16 cellular contexts compared by ENCODE assay signal in genomic region chr12:121753844-121754264, GRCh38. TPM values are rescaled to one million over a fixed set of nuclear protein-coding genes. Genes with fewer than 3 reads are reported as not detected.
DNase-seq lines count a peak whose midpoint lies in the region; ATAC-seq and TF ChIP-seq lines count a peak whose summit lies in the region.
"Had no signal": no experiment of that assay in that cellular context is flagged by ENCODE, and none has a peak within 500 bp of the region (broad histone marks: within the 10 kb centered on the region; RNA-seq: fewer than 3 reads in every experiment).

No MANE protein-coding gene starts in this region.

- peak; percentile 54 for TF ChIP-seq POLR2A in right lobe of liver (IDR thresholded peaks at IDR 0.05)
- TF ChIP-seq POLR2A in stomach (IDR thresholded peaks at IDR 0.05), result no peak

- H3K4me1 Mint-ChIP-seq in stimulated activated naive B cell treated with anti-CD40 and anti-IgM and Interleukin-4, amounts not matched to agents 10 μg/mL and 1 μg/mL and 100 μg/mL, for 72 hours, result peaks cover 4 to 7% of the 10 kb centered on the region in 2 donors

- no peak for TF ChIP-seq EP300 in stomach (IDR thresholded peaks at IDR 0.05)

- no peaks in the 10 kb centered on the region for H3K27me3 Mint-ChIP-seq in stimulated activated naive B cell treated with anti-CD40 and anti-IgM and Interleukin-4, amounts not matched to agents 10 μg/mL and 1 μg/mL and 100 μg/mL, for 72 hours
- H3K27me3 Mint-ChIP-seq: activated CD8-positive, alpha-beta T cell treated with anti-CD3 and anti-CD28 coated beads for 36 hours had no signal

- no peaks in the 10 kb centered on the region for H3K36me3 ChIP-seq in MG63
- no peaks in the 10 kb centered on the region for H3K36me3 ChIP-seq in right lobe of liver
- peaks cover 0 to 55% (median 35%) of the 10 kb centered on the region in 4 donors for H3K36me3 ChIP-seq in stomach
- H3K36me3 ChIP-seq: neutrophil had no signal

- H3K4me3 ChIP-seq in MG63 (no peak overlapping the region), right lobe of liver (no peak overlapping the region), stomach (no peak overlapping the region)

- H3K9me3 ChIP-seq in MG63 (no peaks in the 10 kb centered on the region), right lobe of liver (no peaks in the 10 kb centered on the region), stomach (no peaks in the 10 kb centered on the region)
- H3K9me3 ChIP-seq: neutrophil had no signal

- no peaks in the 10 kb centered on the region for H3K27me3 ChIP-seq in MG63
- H3K27me3 ChIP-seq in right lobe of liver, result no peaks in the 10 kb centered on the region
- no peaks in the 10 kb centered on the region for H3K27me3 ChIP-seq in stomach
- H3K27me3 ChIP-seq: brain microvascular endothelial cell, neutrophil had no signal

- DNase-seq in MG63 (peak; percentile 67), foreskin melanocyte (peak; percentile 86), right lobe of liver (peak; percentile 84 to 97 (median 95)), stomach (peak; percentile 79), GDM1 (lab: John Stamatoyannopoulos, UW) (no peak), NAMALWA (ENCODE audit: low spot score) (no peak), NOMO-1 treated with DMSO at 0.1 percent for 48 hours (lab: John Stamatoyannopoulos, UW; ENCODE audit: unreplicated experiment) (no peak)
- DNase-seq in stimulated activated naive B cell treated with anti-CD40 and anti-IgM and Interleukin-4, amounts not matched to agents 10 μg/mL and 1 μg/mL and 100 μg/mL, for 72 hours, result no peak
- DNase-seq: activated CD8-positive, alpha-beta T cell treated with anti-CD3 and anti-CD28 coated beads for 36 hours; activated effector memory CD4-positive, alpha-beta T cell treated with Interleukin-2 at 50 U/mL for 16 hours; AML-193; brain microvascular endothelial cell; DMS53; NCI-H1694 treated with DMSO at 0.1 percent for 48 hours; SHP77 had no signal

- ATAC-seq in right lobe of liver, result peak; percentile 93 to 95 (median 94)
- no peak for ATAC-seq in stimulated activated naive B cell treated with anti-CD40 and anti-IgM and Interleukin-4, amounts not matched to agents 10 μg/mL and 1 μg/mL and 100 μg/mL, for 72 hours (replicated peaks)
- ATAC-seq: activated CD8-positive, alpha-beta T cell treated with anti-CD3 and anti-CD28 coated beads for 36 hours had no signal

- WGBS in right lobe of liver (ENCODE audit: insufficient coverage, low coverage, low lambda C conversion rate, missing lambda C conversion rate), result no CpG with 5 or more reads among the region's 12 CpGs
- WGBS in stomach, 5 donors, result 23 to 54% (median 41%) methylated on average over 9 to 12 of the region's 12 CpGs

- H3K9me3 Mint-ChIP-seq in stimulated activated naive B cell treated with anti-CD40 and anti-IgM and Interleukin-4, amounts not matched to agents 10 μg/mL and 1 μg/mL and 100 μg/mL, for 72 hours, result no peaks in the 10 kb centered on the region
- H3K9me3 Mint-ChIP-seq: activated CD8-positive, alpha-beta T cell treated with anti-CD3 and anti-CD28 coated beads for 36 hours had no signal

- H3K27ac ChIP-seq in right lobe of liver (peak overlapping the region in 2 of 3 donors; percentile 80 to 82), stomach (peak overlapping the region; percentile 2 to 66 (median 43))
- H3K27ac ChIP-seq: brain microvascular endothelial cell, neutrophil had no signal

- H3K4me3 Mint-ChIP-seq in stimulated activated naive B cell treated with anti-CD40 and anti-IgM and Interleukin-4, amounts not matched to agents 10 μg/mL and 1 μg/mL and 100 μg/mL, for 72 hours, result no peak overlapping the region
- H3K4me3 Mint-ChIP-seq: activated CD8-positive, alpha-beta T cell treated with anti-CD3 and anti-CD28 coated beads for 36 hours had no signal

- TF ChIP-seq CTCF in right lobe of liver (IDR thresholded peaks at IDR 0.05) (no peak), stomach (IDR thresholded peaks at IDR 0.05) (no peak)

- intact Hi-C loops in right lobe of liver (cut with DNase I) (no loop called here), stomach (cut with DNase I; ENCODE audit: low total_unique reads) (no loop called here)

- H3K36me3 Mint-ChIP-seq in stimulated activated naive B cell treated with anti-CD40 and anti-IgM and Interleukin-4, amounts not matched to agents 10 μg/mL and 1 μg/mL and 100 μg/mL, for 72 hours, result peaks cover 25 to 53% of the 10 kb centered on the region in 2 donors

- H3K4me1 ChIP-seq in right lobe of liver (peaks cover 0 to 17% (median 7%) of the 10 kb centered on the region in 4 donors), stomach (peaks cover 0 to 22% (median 12%) of the 10 kb centered on the region in 4 donors)

- no peak overlapping the region for H3K27ac Mint-ChIP-seq in stimulated activated naive B cell treated with anti-CD40 and anti-IgM and Interleukin-4, amounts not matched to agents 10 μg/mL and 1 μg/mL and 100 μg/mL, for 72 hours
- H3K27ac Mint-ChIP-seq: activated CD8-positive, alpha-beta T cell treated with anti-CD3 and anti-CD28 coated beads for 36 hours had no signal

RNA-seq across cellular contexts. Expression of gene RHOF, which starts 39.6 kb away (rescaled TPM):
- 0.20 and 6.3 TPM in 2 replicates for total RNA-seq in MG63 (2014; rRNA removed; shearing (Covaris generic); ENCODE audit: low replicate concordance)
- total RNA-seq in right lobe of liver (10 to 100 TPM in 2 of 6 experiments, 1 to 10 TPM in 4; 3.7 to 16.2 (median 5.0) TPM), stomach (100 to 1,000 TPM in 1 of 5 donors, 10 to 100 TPM in 3, 1 to 10 TPM in 1; 8.0 to 105 (median 29.5) TPM)
- polyA plus RNA-seq in stomach, result 10 to 100 TPM in 2 of 3 donors, 1 to 10 TPM in 1; 3.2 to 36.4 (median 13.6) TPM

RNA-seq across cellular contexts. Expression of gene TMEM120B, which starts 41.3 kb away (rescaled TPM):
- 3.6 and 6.6 TPM in 2 replicates for total RNA-seq in MG63 (2014; rRNA removed; shearing (Covaris generic); ENCODE audit: low replicate concordance)
- 1 to 10 TPM; 3.3 to 6.4 (median 4.7) TPM for total RNA-seq in right lobe of liver
- total RNA-seq in stomach, result 10 to 100 TPM in 1 of 5 donors, 1 to 10 TPM in 3, under 1 TPM in 1; 0.58 to 11.6 (median 8.3) TPM
- polyA plus RNA-seq in stomach, result 1 to 10 TPM; 2.6 to 4.4 (median 3.1) TPM

RNA-seq across cellular contexts. Expression of gene SETD1B, which starts 50.0 kb away (rescaled TPM):
- total RNA-seq in MG63 (2014; rRNA removed; shearing (Covaris generic); ENCODE audit: low replicate concordance), result 1.0 and 1.1 TPM in 2 replicates
- 10 to 100 TPM in 3 of 6 experiments, 1 to 10 TPM in 3; 3.7 to 20.0 (median 9.3) TPM for total RNA-seq in right lobe of liver
- total RNA-seq in stomach, result 10 to 100 TPM in 3 of 5 donors, 1 to 10 TPM in 2; 7.2 to 27.5 (median 11.7) TPM
- 1 to 10 TPM; 3.2 to 5.4 (median 5.3) TPM for polyA plus RNA-seq in stomach

Comparison
In these comparisons a context has a peak if more than half of its experiments do, and no peak if none do; other contexts are left out.
1. DNase-seq: peak in MG63 (single experiment), foreskin melanocyte (single experiment), right lobe of liver (3 of 3) and stomach (single experiment); none in GDM1 (single experiment), NAMALWA (single experiment), NOMO-1 treated with DMSO at 0.1 percent for 48 hours (single experiment) and stimulated activated naive B cell treated with anti-CD40 and anti-IgM and Interleukin-4, amounts not matched to agents 10 μg/mL and 1 μg/mL and 100 μg/mL, for 72 hours (single experiment).
2. ATAC-seq: peak in right lobe of liver (4 of 4); none in stimulated activated naive B cell treated with anti-CD40 and anti-IgM and Interleukin-4, amounts not matched to agents 10 μg/mL and 1 μg/mL and 100 μg/mL, for 72 hours (0 of 2).